ENCODE assay signal across 8 cellular contexts in the genomic region with DNA sequence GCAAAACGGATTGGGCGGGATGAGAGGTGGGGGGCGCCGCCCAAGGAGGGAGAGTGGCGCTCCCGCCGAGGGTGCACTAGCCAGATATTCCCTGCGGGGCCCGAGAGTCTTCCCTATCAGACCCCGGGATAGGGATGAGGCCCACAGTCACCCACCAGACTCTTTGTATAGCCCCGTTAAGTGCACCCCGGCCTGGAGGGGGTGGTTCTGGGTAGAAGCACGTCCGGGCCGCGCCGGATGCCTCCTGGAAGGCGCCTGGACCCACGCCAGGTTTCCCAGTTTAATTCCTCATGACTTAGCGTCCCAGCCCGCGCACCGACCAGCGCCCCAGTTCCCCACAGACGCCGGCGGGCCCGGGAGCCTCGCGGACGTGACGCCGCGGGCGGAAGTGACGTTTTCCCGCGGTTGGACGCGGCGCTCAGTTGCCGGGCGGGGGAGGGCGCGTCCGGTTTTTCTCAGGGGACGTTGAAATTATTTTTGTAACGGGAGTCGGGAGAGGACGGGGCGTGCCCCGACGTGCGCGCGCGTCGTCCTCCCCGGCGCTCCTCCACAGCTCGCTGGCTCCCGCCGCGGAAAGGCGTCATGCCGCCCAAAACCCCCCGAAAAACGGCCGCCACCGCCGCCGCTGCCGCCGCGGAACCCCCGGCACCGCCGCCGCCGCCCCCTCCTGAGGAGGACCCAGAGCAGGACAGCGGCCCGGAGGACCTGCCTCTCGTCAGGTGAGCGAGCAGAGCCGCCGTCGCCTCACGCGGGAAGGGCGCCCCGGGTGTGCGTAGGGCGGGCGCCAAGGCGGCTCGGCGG. TPM values are rescaled to one million over a fixed set of nuclear protein-coding genes. Genes with fewer than 3 reads are reported as not detected.
DNase-seq lines count a peak whose midpoint lies in the region; ATAC-seq and TF ChIP-seq lines count a peak whose summit lies in the region.

Gene RB1, plus strand, starts transcription at position 421 of the 801 bp plus-strand sequence. Its CDS starts 162 bp downstream, at position 583.

- no peaks in the 10 kb centered on the region for H3K9me3 Mint-ChIP-seq in HFFc6
- H3K9me3 Mint-ChIP-seq in activated naive CD8-positive, alpha-beta T cell (ENCODE audit: low read depth): no peaks in the 10 kb centered on the region

- H3K4me3 Mint-ChIP-seq in HFFc6: peak within 1 kb of the TSS; percentile 99
- H3K4me3 Mint-ChIP-seq in activated naive CD8-positive, alpha-beta T cell: peak within 1 kb of the TSS; percentile 95

- ATAC-seq in omental fat pad (ENCODE audit: low FRiP score): peak; percentile 94

- H3K27ac Mint-ChIP-seq in HFFc6: peak within 1 kb of the TSS; percentile 96
- H3K27ac Mint-ChIP-seq in activated naive CD8-positive, alpha-beta T cell: peak within 1 kb of the TSS; percentile 96

- H3K4me3 ChIP-seq in GM06990 (replicated peaks; ENCODE audit: low read depth, low read length): peak within 1 kb of the TSS; percentile 90

- H3K4me1 Mint-ChIP-seq in HFFc6 (ENCODE audit: low read depth): peaks cover 33% of the 10 kb centered on the region
- peaks cover 24% of the 10 kb centered on the region for H3K4me1 Mint-ChIP-seq in activated naive CD8-positive, alpha-beta T cell (ENCODE audit: low read depth)

- H3K27me3 Mint-ChIP-seq in HFFc6 (ENCODE audit: insufficient read depth): no peaks in the 10 kb centered on the region
- H3K27me3 Mint-ChIP-seq in activated naive CD8-positive, alpha-beta T cell: no peaks in the 10 kb centered on the region

- no peaks in the 10 kb centered on the region for H3K27me3 ChIP-seq in GM06990 (replicated peaks; ENCODE audit: control insufficient read depth, insufficient read depth, low read length)

- H3K36me3 ChIP-seq in GM06990 (ENCODE audit: control insufficient read depth, insufficient read depth, low read length): no peaks in the 10 kb centered on the region

- DNase-seq in GM06990 (ENCODE audit: extremely low read depth, insufficient read length): peak; percentile 89
- peak; percentile 90 for DNase-seq in HFFc6
- peak; percentile 90 for DNase-seq in NAMALWA (ENCODE audit: low spot score)
- DNase-seq in SKM-1 (lab: John Stamatoyannopoulos, UW; ENCODE audit: unreplicated experiment): peak; percentile 72
- DNase-seq in glomerular visceral epithelial cell (ENCODE audit: extremely low spot score): peak; percentile 95
- DNase-seq in omental fat pad (ENCODE audit: low spot score): peak; percentile 93

- H3K36me3 Mint-ChIP-seq in HFFc6 (ENCODE audit: low read depth): peaks cover 8% of the 10 kb centered on the region; the same call in 1 of the 2 replicates
- no peaks in the 10 kb centered on the region for H3K36me3 Mint-ChIP-seq in activated naive CD8-positive, alpha-beta T cell

- TF ChIP-seq CTCF in GM06990 (IDR thresholded peaks at IDR 0.05; ENCODE audit: insufficient read depth, low read length, poor library complexity, severe bottlenecking) (no peak), HFFc6 (IDR thresholded peaks at IDR 0.05) (no peak), omental fat pad (IDR thresholded peaks at IDR 0.05) (no peak)

- H3K27ac ChIP-seq in temporal lobe (ENCODE audit: low read depth, low read length): peak within 1 kb of the TSS; percentile 92

RNA-seq across cellular contexts. Expression of gene RB1, which starts in this region (rescaled TPM):
- total RNA-seq in HFFc6 (2021; fragmentation: NEBNext Ultra II Directional; extraction: Animal tissue kit (Norgen Biotek cat#: 25700)): 10 to 100 TPM; 39.2 to 50.4 (median 43.0) TPM
- total RNA-seq in omental fat pad (10 to 100 TPM; 26.5 to 42.6 (median 37.5) TPM), temporal lobe (32.2 TPM)

Comparison
In these comparisons a context has a peak if more than half of its experiments do, and no peak if none do; other contexts are left out.
1. Peak in every context shown above with its lines: DNase-seq, ATAC-seq, H3K4me3 ChIP-seq and H3K27ac ChIP-seq.